10 cellular contexts compared by ENCODE assay signal in genomic region chr10:91077549-91078017, GRCh38.
DNase-seq lines count a peak whose midpoint lies in the region; ATAC-seq, FAIRE-seq and TF ChIP-seq lines count a peak whose summit lies in the region.
"Had no signal": no experiment of that assay in that cellular context is flagged by ENCODE, and none has a peak within 500 bp of the region (broad histone marks: within the 10 kb centered on the region; RNA-seq: fewer than 3 reads in every experiment).

No MANE protein-coding gene starts in this region.

- no peak overlapping the region for H3K14ac ChIP-seq in H9 (ENCODE audit: insufficient read depth, low read length)

- H3K27me3 ChIP-seq in K562 (ENCODE audit: control insufficient read depth in 2 of 2, insufficient read depth in 2 of 2, low read length in 2 of 2) (peaks cover 0 to 8% of the 10 kb centered on the region in 2 experiments; a peak in 3 of 5 replicates), thoracic aorta (replicated peaks; ENCODE audit: insufficient read depth) (no peaks in the 10 kb centered on the region), H9 (ENCODE audit: insufficient read depth, low read length) (no peaks in the 10 kb centered on the region)

- no peaks in the 10 kb centered on the region for H3K9me1 ChIP-seq in K562 (ENCODE audit: control insufficient read depth, insufficient read depth, low read length)

- no peak overlapping the region for H3K9ac ChIP-seq in K562 (ENCODE audit: insufficient read depth in 1 of 2, low read depth in 2 of 2, low read length in 2 of 2)
- H3K9ac ChIP-seq in kidney (ENCODE audit: low read length in 2 of 2) = no peak overlapping the region
- H3K9ac ChIP-seq in H9 (ENCODE audit: extremely low read depth, insufficient read length, low read length) = no peak overlapping the region

- no peak for ATAC-seq in K562
- ATAC-seq in thoracic aorta (ENCODE audit: insufficient number of reproducible peaks, low FRiP score, low read depth) = peak; percentile 81
- ATAC-seq in HG02678 (IDR thresholded peaks at IDR 0.05; ENCODE audit: unreplicated experiment) = no peak

- H3K9me3 ChIP-seq in K562 (replicated peaks; ENCODE audit: control insufficient read depth, insufficient read depth, low read depth, low read length) (0 out of 2 replicates have a peak, but pooled peaks cover 2% of the 10 kb centered on the region), kidney (ENCODE audit: control insufficient read depth in 1 of 2, low read length in 2 of 2) (no peaks in the 10 kb centered on the region), thoracic aorta (no peaks in the 10 kb centered on the region), H9 (ENCODE audit: control insufficient read depth, low read depth, low read length) (no peaks in the 10 kb centered on the region)

- H3K4me2 ChIP-seq in K562 (ENCODE audit: insufficient read depth, low read length) = no peak overlapping the region
- H3K4me2 ChIP-seq in H9 (ENCODE audit: insufficient read depth, insufficient read length, low read length) = no peak overlapping the region

- 3% methylated on average over 8 of the region's 8 CpGs for WGBS in K562 (ENCODE audit: insufficient coverage, low coverage, missing lambda C conversion rate)
- WGBS in H9 (ENCODE audit: extremely low coverage, insufficient read length, low lambda C conversion rate) = no CpG with 5 or more reads among the region's 8 CpGs

- CTCF ChIA-PET in K562 (lab: Yijun Ruan, JAX; ENCODE audit: low intra/inter-chr PET ratio) = no interaction called here

- H3K79me2 ChIP-seq in K562 (ENCODE audit: control insufficient read depth, insufficient read depth, low read length) = no peaks in the 10 kb centered on the region
- no peaks in the 10 kb centered on the region for H3K79me2 ChIP-seq in H9 (ENCODE audit: insufficient read depth, low read length)

- H3K4me3 Mint-ChIP-seq in H9 = no peak overlapping the region
- H3K4me3 Mint-ChIP-seq: activated T-cell treated with anti-CD3 and anti-CD28 coated beads, Interleukin-2, amount 50 U/mL, for 24 hours had no signal

- intact Hi-C loops in K562 (cut with micrococcal nuclease) = no loop called here
- intact Hi-C loops in kidney (cut with DNase I) = no loop called here

- TF ChIP-seq POLR2A in K562 (conservative IDR thresholded peaks at IDR 0.05) = no peak

- FAIRE-seq in K562 (lab: Jason Lieb, UNC) (no peak), kidney (lab: Jason Lieb, UNC) (no peak)
- FAIRE-seq: A204.1 had no signal

- POLR2A ChIA-PET in K562 (lab: Yijun Ruan, JAX) = no interaction called here

- no peak overlapping the region for H3K4me3 ChIP-seq in K562
- peak overlapping the region in 1 of 2 donors; percentile 10 for H3K4me3 ChIP-seq in kidney (ENCODE audit: low read length in 2 of 2)
- H3K4me3 ChIP-seq in thoracic aorta = peak overlapping the region; percentile 40

- H2BK20ac ChIP-seq in H9 (ENCODE audit: low read depth, low read length, poor library complexity, severe bottlenecking) = no peak overlapping the region

- in situ Hi-C loops in K562 (cut with MboI) = no loop called here

- H2BK5ac ChIP-seq in H9 (ENCODE audit: insufficient read length, low read length) = no peak overlapping the region

- no peak for TF ChIP-seq RAD21 in K562 (CRISPR knock-in tag; conservative IDR thresholded peaks at IDR 0.05 in 1 of 2, IDR thresholded peaks at IDR 0.05 in 1 of 2)

- H3K4ac ChIP-seq in H9 (ENCODE audit: low read depth, low read length) = no peak overlapping the region

- no peak for TF ChIP-seq EP300 in K562 (IDR thresholded peaks at IDR 0.05; ENCODE audit: low read length)

- H2AFZ ChIP-seq in K562 (ENCODE audit: low read depth, low read length) (no peak overlapping the region), H9 (ENCODE audit: low read length) (no peak overlapping the region)

- peaks cover 5 to 11% of the 10 kb centered on the region in 2 experiments; a peak in 3 of 4 replicates for H3K4me1 Mint-ChIP-seq in H9

- H3K27ac ChIP-seq in K562 (ENCODE audit: extremely low read depth, low read depth, low read length) (no peak overlapping the region), kidney (ENCODE audit: low read depth in 2 of 2, low read length in 2 of 2) (no peak overlapping the region), thoracic aorta (peak overlapping the region; percentile 95 to 97), H9 (ENCODE audit: insufficient read length, low read depth, low read length) (no peak overlapping the region)

- no peaks in the 10 kb centered on the region for H3K36me3 Mint-ChIP-seq in H9 (ENCODE audit: insufficient read depth in 1 of 3, low read depth in 3 of 3)

- DNase-seq in NCI-H1417 (lab: John Stamatoyannopoulos, UW) (peak in 2 of 3 experiments; percentile 8 to 14), NCI-H1417 treated with DMSO at 0.1 percent for 48 hours (lab: John Stamatoyannopoulos, UW) (no peak), K562 (ENCODE audit: extremely low read depth in 1 of 4, low spot score in 3 of 4) (no peak), kidney (peak; percentile 88), thoracic aorta (ENCODE audit: low spot score) (peak; percentile 57), H9 (no peak)
- DNase-seq in activated effector memory CD4-positive, alpha-beta T cell treated with anti-CD3 and anti-CD28 coated beads, Interleukin-2, amount 50 U/mL, for 16 hours = no peak
- DNase-seq: activated T-cell treated with anti-CD3 and anti-CD28 coated beads, Interleukin-2, amount 50 U/mL, for 24 hours had no signal

- no peak overlapping the region for H4K8ac ChIP-seq in H9 (replicated peaks; ENCODE audit: insufficient read length, low read depth, low read length)

- peaks cover 9% of the 10 kb centered on the region for H3K27me3 Mint-ChIP-seq in H9 (ENCODE audit: low read depth)

- H4K20me1 ChIP-seq in K562 (replicated peaks; ENCODE audit: control insufficient read depth, insufficient read depth, low read length) (no peaks in the 10 kb centered on the region), H9 (ENCODE audit: control insufficient read depth, insufficient read depth, insufficient read length) (no peaks in the 10 kb centered on the region)

- H3K9me3 Mint-ChIP-seq in H9 = no peaks in the 10 kb centered on the region; a peak in 1 of 5 replicates
- H3K9me3 Mint-ChIP-seq: activated T-cell treated with anti-CD3 and anti-CD28 coated beads, Interleukin-2, amount 50 U/mL, for 24 hours had no signal

- H3K23ac ChIP-seq in H9 (ENCODE audit: insufficient read length, low read depth, low read length) = no peak overlapping the region

- H2BK15ac ChIP-seq in H9 (ENCODE audit: low read depth, low read length) = no peak overlapping the region

- H3T11ph ChIP-seq in H9 (ENCODE audit: low read length) = no peak overlapping the region

- H2AK5ac ChIP-seq in H9 (ENCODE audit: insufficient read length, low read length) = no peak overlapping the region

- no peak overlapping the region; a peak in 1 of 7 replicates for H3K27ac Mint-ChIP-seq in H9
- H3K27ac Mint-ChIP-seq: activated T-cell treated with anti-CD3 and anti-CD28 coated beads, Interleukin-2, amount 50 U/mL, for 24 hours had no signal

- H3K18ac ChIP-seq in H9 (ENCODE audit: insufficient read length, low read depth, low read length) = no peak overlapping the region

- BruUV-seq in K562 (replicated peaks; lab: Mats Ljungman, UMichigan) = no TSS peak

- TF ChIP-seq CTCF in K562 (IDR thresholded peaks at IDR 0.05 in 2 of 3, conservative IDR thresholded peaks at IDR 0.05 in 1 of 3; ENCODE audit: insufficient read depth in 2 of 3, low read depth in 1 of 3, low read length in 3 of 3) (no peak), kidney (IDR thresholded peaks at IDR 0.05; ENCODE audit: borderline replicate concordance, extremely low read depth, insufficient read depth) (no peak), thoracic aorta (IDR thresholded peaks at IDR 0.05) (no peak), H9 (conservative IDR thresholded peaks at IDR 0.05) (no peak)

- H3K79me1 ChIP-seq in H9 (ENCODE audit: insufficient read depth, low read depth, low read length, poor library complexity, severe bottlenecking) = no peaks in the 10 kb centered on the region

- H2BK12ac ChIP-seq in H9 (ENCODE audit: insufficient read length, low read depth, low read length) = no peak overlapping the region

- no peak overlapping the region for H4K91ac ChIP-seq in H9 (ENCODE audit: insufficient read length, low read depth, low read length)

- H4K5ac ChIP-seq in H9 (ENCODE audit: insufficient read length, low read depth, low read length) = no peak overlapping the region

- no peak overlapping the region for H3K56ac ChIP-seq in H9 (ENCODE audit: insufficient read length, low read depth, low read length)

- H3K4me1 ChIP-seq in K562 (replicated peaks in 1 of 2; ENCODE audit: control insufficient read depth in 2 of 2, insufficient read depth in 2 of 2, low read length in 2 of 2) (no peaks in the 10 kb centered on the region), kidney (ENCODE audit: control insufficient read depth in 1 of 2, insufficient read depth in 1 of 2, low read depth in 1 of 2, low read length in 2 of 2) (peaks cover 0 to 3% of the 10 kb centered on the region in 2 donors), thoracic aorta (ENCODE audit: control insufficient read depth in 1 of 2, low read depth in 2 of 2) (peaks cover 18 to 39% of the 10 kb centered on the region in 2 donors), H9 (ENCODE audit: insufficient read depth, low read length) (no peaks in the 10 kb centered on the region)

- H2BK120ac ChIP-seq in H9 (ENCODE audit: low read depth, low read length, poor library complexity, severe bottlenecking) = no peak overlapping the region

- H3K36me3 ChIP-seq in K562 (ENCODE audit: control insufficient read depth, insufficient read depth, low read length) = no peaks in the 10 kb centered on the region
- no peaks in the 10 kb centered on the region for H3K36me3 ChIP-seq in kidney (ENCODE audit: control insufficient read depth in 1 of 2, insufficient read depth in 2 of 2, low read length in 2 of 2)
- H3K36me3 ChIP-seq in thoracic aorta = no peaks in the 10 kb centered on the region

- H3K23me2 ChIP-seq in H9 (ENCODE audit: insufficient read length, low read depth, low read length, poor library complexity, severe bottlenecking) = no peaks in the 10 kb centered on the region

TF ChIP-seq in K562, 482 proteins besides CTCF, POLR2A, EP300 and RAD21:
- TF ChIP-seq ZKSCAN1 (IDR thresholded peaks at IDR 0.05; ENCODE audit: low read depth, low read length) (no peak), HDAC2 (IDR thresholded peaks at IDR 0.05) (no peak), NFIC (IDR thresholded peaks at IDR 0.05) (peak; percentile 44), E2F4 (CRISPR knock-in tag; IDR thresholded peaks at IDR 0.05; ENCODE audit: low read depth) (no peak)

Comparison
In these comparisons a context has a peak if more than half of its experiments do, and no peak if none do; other contexts are left out.
1. DNase-seq: peak in NCI-H1417 (2 of 3), kidney (single experiment) and thoracic aorta (single experiment); none in NCI-H1417 treated with DMSO at 0.1 percent for 48 hours (single experiment), K562 (0 of 4), H9 (single experiment) and activated effector memory CD4-positive, alpha-beta T cell treated with anti-CD3 and anti-CD28 coated beads, Interleukin-2, amount 50 U/mL, for 16 hours (single experiment).
2. H3K27ac ChIP-seq: peak in thoracic aorta (2 of 2); none in K562 (single experiment), kidney (0 of 2) and H9 (single experiment).